In the genomic region with DNA sequence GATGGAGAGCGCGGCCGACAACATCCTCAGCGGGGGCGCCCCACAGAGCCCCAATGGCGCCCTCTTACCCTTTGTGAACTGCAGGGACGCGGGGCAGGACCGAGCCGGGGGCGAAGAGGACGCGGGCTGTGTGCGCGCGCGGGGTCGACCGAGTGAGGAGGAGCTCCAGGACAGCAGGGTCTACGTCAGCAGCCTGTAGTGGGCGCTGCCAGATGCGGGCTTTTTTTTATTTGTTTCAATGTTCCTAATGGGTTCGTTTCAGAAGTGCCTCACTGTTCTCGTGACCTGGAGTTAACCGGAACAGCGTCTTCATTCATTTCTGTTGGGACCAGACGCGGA, we compare ENCODE assay signal across 8 cellular contexts.
DNase-seq lines count a peak whose midpoint lies in the region; ATAC-seq and TF ChIP-seq lines count a peak whose summit lies in the region.

No MANE protein-coding gene starts in this region.

- H3K27me3 Mint-ChIP-seq in neural progenitor cell (ENCODE audit: insufficient read depth, low read depth): peaks cover 52% of the 10 kb centered on the region

- ATAC-seq in HG03439 (IDR thresholded peaks at IDR 0.05; ENCODE audit: unreplicated experiment): peak; percentile 12
- peak; percentile 8 for ATAC-seq in upper lobe of right lung
- ATAC-seq in GM18858 (IDR thresholded peaks at IDR 0.05; ENCODE audit: unreplicated experiment): no peak

- no peaks in the 10 kb centered on the region for H3K9me3 ChIP-seq in duodenal mucosa (ENCODE audit: control insufficient read depth in 1 of 2, low read length in 2 of 2)
- no peaks in the 10 kb centered on the region for H3K9me3 ChIP-seq in neural progenitor cell (ENCODE audit: low read depth)
- H3K9me3 ChIP-seq in upper lobe of right lung: no peaks in the 10 kb centered on the region

- H3K4me1 ChIP-seq in duodenal mucosa (ENCODE audit: control insufficient read depth in 1 of 2, insufficient read depth in 2 of 2, low read length in 2 of 2) (peaks cover 0 to 15% of the 10 kb centered on the region in 2 donors), neural progenitor cell (no peaks in the 10 kb centered on the region), upper lobe of right lung (no peaks in the 10 kb centered on the region)

- H4K20me1 ChIP-seq in neural progenitor cell (ENCODE audit: low read depth): no peaks in the 10 kb centered on the region

- peaks cover 26% of the 10 kb centered on the region for H3F3A ChIP-seq in neural progenitor cell (ENCODE audit: low read depth)

- H3K27ac ChIP-seq in VCaP: peak overlapping the region; percentile 79
- no peak overlapping the region for H3K27ac ChIP-seq in duodenal mucosa (ENCODE audit: low read depth, low read length)
- no peak overlapping the region for H3K27ac ChIP-seq in neural progenitor cell
- H3K27ac ChIP-seq in upper lobe of right lung: no peak overlapping the region

- peak overlapping the region; percentile 97 for H2AFZ ChIP-seq in neural progenitor cell (replicated peaks)

- H3K36me3 ChIP-seq in duodenal mucosa (ENCODE audit: control insufficient read depth in 1 of 2, insufficient read depth in 2 of 2, low read length in 2 of 2): no peaks in the 10 kb centered on the region
- no peaks in the 10 kb centered on the region for H3K36me3 ChIP-seq in neural progenitor cell
- peaks cover 11% of the 10 kb centered on the region for H3K36me3 ChIP-seq in upper lobe of right lung

- peak overlapping the region; percentile 96 for H3K4me2 ChIP-seq in neural progenitor cell

- no peak overlapping the region for H3K27ac Mint-ChIP-seq in neural progenitor cell

- DNase-seq in GM12864 (ENCODE audit: low read depth) (no peak), neural progenitor cell (ENCODE audit: low spot score) (peak; percentile 74), upper lobe of right lung (no peak), SHP77 treated with DMSO at 0.1 percent for 48 hours (lab: John Stamatoyannopoulos, UW) (no peak)

- H3K27me3 ChIP-seq in duodenal mucosa (ENCODE audit: control insufficient read depth in 1 of 2, insufficient read depth in 2 of 2, low read length in 2 of 2) (no peaks in the 10 kb centered on the region), neural progenitor cell (peaks cover 41% of the 10 kb centered on the region), upper lobe of right lung (peaks cover 14% of the 10 kb centered on the region)

- intact Hi-C loops in upper lobe of right lung (cut with DNase I): no loop called here

- no peaks in the 10 kb centered on the region for H3K36me3 Mint-ChIP-seq in neural progenitor cell

- H3K79me2 ChIP-seq in neural progenitor cell (ENCODE audit: low read depth): no peaks in the 10 kb centered on the region

- TF ChIP-seq CTCF in GM12864 (IDR thresholded peaks at IDR 0.05; ENCODE audit: low read depth, low read length, missing control alignments) (peak; percentile 17), VCaP (conservative IDR thresholded peaks at IDR 0.05) (peak; percentile 58), neural progenitor cell (IDR thresholded peaks at IDR 0.05) (peak; percentile 59), upper lobe of right lung (IDR thresholded peaks at IDR 0.05) (peak; percentile 7)

- H3K4me1 Mint-ChIP-seq in neural progenitor cell: peaks cover 8% of the 10 kb centered on the region

- H3K9ac ChIP-seq in duodenal mucosa (ENCODE audit: low read depth in 1 of 2, low read length in 2 of 2) (peak overlapping the region; percentile 14 to 47), neural progenitor cell (no peak overlapping the region)

- peak overlapping the region; percentile 86 for H3K4me3 Mint-ChIP-seq in neural progenitor cell

- peaks cover 6% of the 10 kb centered on the region for H3K9me3 Mint-ChIP-seq in neural progenitor cell

- peak overlapping the region; percentile 58 for H3K4me3 ChIP-seq in GM12864 (ENCODE audit: low read depth, low read length)
- H3K4me3 ChIP-seq in duodenal mucosa (ENCODE audit: low read depth in 1 of 2, low read length in 2 of 2): peak overlapping the region; percentile 40 to 77
- H3K4me3 ChIP-seq in neural progenitor cell: peak overlapping the region; percentile 67
- peak overlapping the region; percentile 48 for H3K4me3 ChIP-seq in upper lobe of right lung

Comparison
In these comparisons a context has a peak if more than half of its experiments do, and no peak if none do; other contexts are left out.
1. CTCF ChIP-seq: peak in every context shown above with its lines; median percentile 59 in neural progenitor cell; 58 in VCaP; 17 in GM12864; 7 in upper lobe of right lung.